In genomic region chr13:49776871-49777270, GRCh38 we compare ENCODE assay signal across 1 cellular context.
TF ChIP-seq lines count a peak whose summit lies in the region.

No MANE protein-coding gene starts in this region.

TF ChIP-seq in WTC11, 78 proteins besides CTCF, POLR2A, EP300 and RAD21 (continued from another document):
- TF ChIP-seq ZSCAN18 (CRISPR knock-in tag; IDR thresholded peaks at IDR 0.05) (no peak), SP1 (CRISPR knock-in tag; conservative IDR thresholded peaks at IDR 0.05) (no peak), ZNF423 (CRISPR knock-in tag; IDR thresholded peaks at IDR 0.05) (no peak)
